ENCODE assay signal across 14 cellular contexts in the genomic region with DNA sequence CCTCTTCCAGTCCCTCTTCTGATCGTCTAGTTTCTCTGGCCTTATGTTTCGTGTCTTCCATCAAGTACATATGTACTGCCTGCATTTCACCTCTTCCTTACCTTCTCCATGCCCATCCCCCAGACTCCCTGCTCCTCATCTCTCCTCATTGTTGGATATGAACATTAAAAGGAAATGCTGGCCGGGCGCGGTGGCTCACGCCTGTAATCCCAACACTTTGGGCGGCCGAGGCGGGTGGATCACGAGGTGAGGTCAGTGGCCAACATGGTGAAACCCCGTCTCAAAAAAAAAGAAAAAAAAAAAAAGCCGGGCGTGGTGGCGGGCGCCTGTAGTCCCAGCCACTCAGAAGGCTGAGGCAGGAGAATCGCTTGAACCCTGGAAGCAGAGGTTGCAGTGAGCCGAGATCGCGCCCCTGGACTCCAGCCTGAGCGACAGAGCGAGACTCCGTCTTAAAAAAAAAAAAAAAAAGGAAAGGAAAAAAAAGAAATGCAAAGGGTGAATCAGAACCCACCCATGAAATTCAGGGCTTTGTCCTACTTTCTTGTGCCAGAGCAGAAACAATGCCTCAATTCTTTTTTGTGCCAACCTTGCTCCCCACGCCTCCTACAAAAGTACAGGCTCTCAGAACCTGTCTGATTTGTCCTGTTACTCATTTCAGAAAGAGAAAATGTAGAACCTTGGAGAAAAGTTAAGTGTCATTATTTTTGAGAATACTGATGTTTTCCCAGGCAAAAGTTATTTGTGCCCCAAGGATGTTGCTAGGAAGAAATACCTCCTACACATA. TPM values are rescaled to one million over a fixed set of nuclear protein-coding genes. Genes with fewer than 3 reads are reported as not detected.
DNase-seq lines count a peak whose midpoint lies in the region; ATAC-seq and TF ChIP-seq lines count a peak whose summit lies in the region.
"Had no signal": no experiment of that assay in that cellular context is flagged by ENCODE, and none has a peak within 500 bp of the region (broad histone marks: within the 10 kb centered on the region; RNA-seq: fewer than 3 reads in every experiment).

No MANE protein-coding gene starts in this region.

- no peaks in the 10 kb centered on the region for H3K27me3 Mint-ChIP-seq in T-cell
- peaks cover 30% of the 10 kb centered on the region for H3K27me3 Mint-ChIP-seq in progenitor cell of endocrine pancreas

- DNase-seq in T-cell = no peak
- DNase-seq in progenitor cell of endocrine pancreas (ENCODE audit: low spot score, unreplicated experiment) = no peak
- no peak for DNase-seq in hepatic stellate cell (ENCODE audit: low spot score)
- DNase-seq in HK-2 (ENCODE audit: unreplicated experiment) = no peak
- no peak for DNase-seq in dedifferentiated amniotic fluid mesenchymal stem cell (ENCODE audit: extremely low spot score)
- DNase-seq: NCI-H1105, NCI-H446, sigmoid colon, T1000 had no signal

- peak overlapping the region; percentile 90; the same call in 1 of the 2 replicates for H3K9ac ChIP-seq in ES-I3 (ENCODE audit: low read depth, low read length)

- H3K9me3 ChIP-seq in ES-I3 (ENCODE audit: control insufficient read depth, insufficient read depth, low read length) = no peaks in the 10 kb centered on the region
- H3K9me3 ChIP-seq: body of pancreas, Peyer's patch, sigmoid colon had no signal

- no peaks in the 10 kb centered on the region for H3K36me3 ChIP-seq in ES-I3 (ENCODE audit: insufficient read depth, low read length)
- H3K36me3 ChIP-seq: Peyer's patch, sigmoid colon had no signal

- H3K9me3 Mint-ChIP-seq in T-cell = no peaks in the 10 kb centered on the region
- H3K9me3 Mint-ChIP-seq in progenitor cell of endocrine pancreas (ENCODE audit: low read depth) = no peaks in the 10 kb centered on the region

- H3K4me3 Mint-ChIP-seq in T-cell = peak overlapping the region; percentile 81 to 94 (median 88)
- peak overlapping the region; percentile 85 for H3K4me3 Mint-ChIP-seq in progenitor cell of endocrine pancreas (ENCODE audit: low read depth)

- POLR2A ChIA-PET in T-cell (lab: Charles Lee) = no interaction called here

- H3K27ac Mint-ChIP-seq in T-cell = no peak overlapping the region
- H3K27ac Mint-ChIP-seq in progenitor cell of endocrine pancreas = peak overlapping the region; percentile 34

- ATAC-seq in T-cell (replicated peaks in 1 of 4) = no peak
- ATAC-seq in esophagus mucosa = peak; percentile 32
- ATAC-seq: body of pancreas, HCT116 had no signal

- H3K36me3 Mint-ChIP-seq in T-cell (peaks cover 3% of the 10 kb centered on the region), progenitor cell of endocrine pancreas (ENCODE audit: insufficient read depth) (peaks cover 6% of the 10 kb centered on the region)

- CTCF ChIA-PET in T-cell (lab: Charles Lee) = no interaction called here

- H3K4me1 Mint-ChIP-seq in T-cell = peaks cover 26 to 35% (median 31%) of the 10 kb centered on the region in 3 donors
- peaks cover 21% of the 10 kb centered on the region for H3K4me1 Mint-ChIP-seq in progenitor cell of endocrine pancreas (ENCODE audit: low read depth)

- TF ChIP-seq CTCF in progenitor cell of endocrine pancreas (IDR thresholded peaks at IDR 0.05; ENCODE audit: unreplicated experiment) = no peak

- H3K4me1 ChIP-seq in ES-I3 (ENCODE audit: insufficient read depth, low read length) = no peaks in the 10 kb centered on the region; the same call in 1 of the 2 replicates

RNA-seq across cellular contexts. Expression of gene ZFR, which starts 1.5 kb away (rescaled TPM):
- total RNA-seq in T-cell = 10 to 100 TPM; 50.1 to 55.9 (median 54.2) TPM
- 32.9 TPM for total RNA-seq in esophagus mucosa
- total RNA-seq in progenitor cell of endocrine pancreas = 75.6 and 78.6 TPM in 2 replicates
